25 cellular contexts compared by ENCODE assay signal in genomic region chr10:1270906-1271305, GRCh38.
"Had no signal": no experiment of that assay in that cellular context is flagged by ENCODE, and none has a peak within 500 bp of the region (broad histone marks: within the 10 kb centered on the region; RNA-seq: fewer than 3 reads in every experiment).

No MANE protein-coding gene starts in this region.

- H3K36me3 ChIP-seq: gastrocnemius medialis, prostate gland, right atrium auricular region, tibial artery had no signal

- H3K27ac ChIP-seq: epithelial cell of prostate, gastrocnemius medialis, parathyroid adenoma, prostate gland, right atrium auricular region, testis, tibial artery had no signal

- H3K36me3 Mint-ChIP-seq: naive thymus-derived CD8-positive, alpha-beta T cell; stimulated activated memory B cell treated with anti-CD40 and anti-IgM and Interleukin-4, amounts not matched to agents 10 μg/mL and 1 μg/mL and 100 μg/mL, for 72 hours; type B pancreatic cell had no signal

- H3K27me3 ChIP-seq: gastrocnemius medialis, right atrium auricular region, testis, tibial artery had no signal

- H3K9me3 ChIP-seq: gastrocnemius medialis, prostate gland, right atrium auricular region, testis, tibial artery had no signal

- H3K4me1 ChIP-seq: gastrocnemius medialis, parathyroid adenoma, prostate gland, right atrium auricular region had no signal

- H3K9me3 Mint-ChIP-seq: naive thymus-derived CD8-positive, alpha-beta T cell; nephron progenitor cell; stimulated activated memory B cell treated with anti-CD40 and anti-IgM and Interleukin-4, amounts not matched to agents 10 μg/mL and 1 μg/mL and 100 μg/mL, for 72 hours; type B pancreatic cell had no signal

- H3K27ac Mint-ChIP-seq: nephron progenitor cell; stimulated activated memory B cell treated with anti-CD40 and anti-IgM and Interleukin-4, amounts not matched to agents 10 μg/mL and 1 μg/mL and 100 μg/mL, for 72 hours; type B pancreatic cell had no signal

- H3K4me1 Mint-ChIP-seq: stimulated activated memory B cell treated with anti-CD40 and anti-IgM and Interleukin-4, amounts not matched to agents 10 μg/mL and 1 μg/mL and 100 μg/mL, for 72 hours had no signal

- H3K4me3 ChIP-seq: gastrocnemius medialis, lung, prostate gland, right atrium auricular region, smooth muscle cell, testis, tibial artery had no signal

- DNase-seq: cortex of kidney; effector CD4-positive, alpha-beta T cell; foreskin fibroblast; gastrocnemius medialis; left ventricle myocardium superior; mesenchymal stem cell; midbrain; naive thymus-derived CD8-positive, alpha-beta T cell; nephron progenitor cell; stimulated activated CD4-positive, alpha-beta T cell treated with anti-CD3 and anti-CD28 coated beads, Interleukin-2, amount 100 ng/mL, for 24 hours; stimulated activated CD4-positive, alpha-beta T cell treated with anti-CD3 and anti-CD28 coated beads, Interleukin-4, amount 100 ng/mL, for 24 hours; stimulated activated naive CD8-positive, alpha-beta T cell treated with anti-CD3 and anti-CD28 coated beads, Interleukin-15, Interleukin-2, amounts not matched to agents 100 U/mL and 50 U/mL, for 24 hours; substantia nigra; testis had no signal

- H3K9ac ChIP-seq: parathyroid adenoma had no signal

- ATAC-seq: esophagus mucosa; gastrocnemius medialis; left ventricle myocardium superior; naive thymus-derived CD8-positive, alpha-beta T cell; sciatic nerve; stimulated activated memory B cell treated with anti-CD40 and anti-IgM and Interleukin-4, amounts not matched to agents 10 μg/mL and 1 μg/mL and 100 μg/mL, for 72 hours; stimulated activated naive CD8-positive, alpha-beta T cell treated with anti-CD3 and anti-CD28 coated beads, Interleukin-15, Interleukin-2, amounts not matched to agents 100 U/mL and 50 U/mL, for 24 hours had no signal

- H3K4me3 Mint-ChIP-seq: naive thymus-derived CD8-positive, alpha-beta T cell; nephron progenitor cell; stimulated activated memory B cell treated with anti-CD40 and anti-IgM and Interleukin-4, amounts not matched to agents 10 μg/mL and 1 μg/mL and 100 μg/mL, for 72 hours; type B pancreatic cell had no signal
